In the genomic region with DNA sequence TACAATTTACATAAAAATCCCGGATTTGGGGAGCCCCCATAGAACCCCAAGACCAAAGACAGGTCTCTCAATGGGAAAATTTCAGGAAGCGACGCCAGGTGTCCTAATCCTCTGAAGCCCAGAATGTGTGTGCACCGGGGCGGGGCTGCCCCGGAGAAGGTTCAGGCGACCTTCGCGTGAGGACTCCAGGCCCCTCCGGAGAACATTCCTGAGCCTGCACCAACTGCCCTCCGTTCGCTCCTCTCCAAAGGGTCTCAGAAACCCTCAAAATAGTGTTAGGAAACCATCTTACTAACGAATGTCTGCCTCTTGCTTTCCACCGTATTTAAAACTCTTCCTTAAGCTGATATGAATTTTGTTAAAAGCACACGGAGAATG, we compare ENCODE assay signal across 14 cellular contexts.
A peak's percentile ranks its signal among the peaks of the same experiment; 100 is the strongest.
DNase-seq lines count a peak whose midpoint lies in the region; ATAC-seq and TF ChIP-seq lines count a peak whose summit lies in the region.
"Had no signal": no experiment of that assay in that cellular context is flagged by ENCODE, and none has a peak within 500 bp of the region (broad histone marks: within the 10 kb centered on the region; RNA-seq: fewer than 3 reads in every experiment).

No MANE protein-coding gene starts in this region.

- CTCF ChIA-PET in activated CD4-positive, alpha-beta memory T cell treated with anti-CD3 and anti-CD28 coated beads, Interleukin-2, amount 10 ng/mL, durations not matched to agents 7 days and 5 days (lab: Charles Lee): no interaction called here

- POLR2A ChIA-PET in activated CD4-positive, alpha-beta memory T cell treated with anti-CD3 and anti-CD28 coated beads, Interleukin-2, amount 10 ng/mL, durations not matched to agents 7 days and 5 days (lab: Charles Lee): interaction anchor here (2.8 to 3.3 kb wide), 2 partner anchors 13 to 77 kb away, joined by 6 to 13 read pairs; no protein-coding TSS in a partner anchor

- no peaks in the 10 kb centered on the region for H3K9me3 Mint-ChIP-seq in activated CD4-positive, alpha-beta memory T cell treated with anti-CD3 and anti-CD28 coated beads, Interleukin-2, amount 10 ng/mL, durations not matched to agents 7 days and 5 days
- H3K9me3 Mint-ChIP-seq: CD4-positive, alpha-beta memory T cell had no signal

- no peak overlapping the region for H3K27ac Mint-ChIP-seq in activated CD4-positive, alpha-beta memory T cell treated with anti-CD3 and anti-CD28 coated beads, Interleukin-2, amount 10 ng/mL, durations not matched to agents 7 days and 5 days
- H3K27ac Mint-ChIP-seq: CD4-positive, alpha-beta memory T cell had no signal

- H3K27me3 Mint-ChIP-seq in activated CD4-positive, alpha-beta memory T cell treated with anti-CD3 and anti-CD28 coated beads, Interleukin-2, amount 10 ng/mL, durations not matched to agents 7 days and 5 days: no peaks in the 10 kb centered on the region

- no peak for ATAC-seq in HG03196 (IDR thresholded peaks at IDR 0.05; ENCODE audit: unreplicated experiment)

- H3K4me3 Mint-ChIP-seq in activated CD4-positive, alpha-beta memory T cell treated with anti-CD3 and anti-CD28 coated beads, Interleukin-2, amount 10 ng/mL, durations not matched to agents 7 days and 5 days: no peak overlapping the region
- H3K4me3 Mint-ChIP-seq: CD4-positive, alpha-beta memory T cell; H9 had no signal

- 89 to 95% (median 91%) methylated on average over 15 of the region's 15 CpGs for WGBS in spleen, 5 donors

- H3K36me3 Mint-ChIP-seq in activated CD4-positive, alpha-beta memory T cell treated with anti-CD3 and anti-CD28 coated beads, Interleukin-2, amount 10 ng/mL, durations not matched to agents 7 days and 5 days (ENCODE audit: low read depth): no peaks in the 10 kb centered on the region
- H3K36me3 Mint-ChIP-seq: CD4-positive, alpha-beta memory T cell had no signal

- intact Hi-C loops in cardiac septum (cut with DNase I): no loop called here
- intact Hi-C loops in spleen (cut with DNase I; ENCODE audit: low total_unique reads): no loop called here

- no peak for TF ChIP-seq POLR2A in spleen (IDR thresholded peaks at IDR 0.05)

- H3K27ac ChIP-seq in right atrium auricular region (no peak overlapping the region), spleen (no peak overlapping the region)

- H3K9me3 ChIP-seq in right atrium auricular region (no peaks in the 10 kb centered on the region), spleen (no peaks in the 10 kb centered on the region)
- H3K9me3 ChIP-seq: Caco-2 had no signal

- H3K27me3 ChIP-seq in right atrium auricular region: no peaks in the 10 kb centered on the region
- H3K27me3 ChIP-seq in H7 (ENCODE audit: control insufficient read depth, insufficient read depth, low read length): no peaks in the 10 kb centered on the region
- peaks cover 0 to 35% (median 5%) of the 10 kb centered on the region in 7 donors for H3K27me3 ChIP-seq in spleen (replicated peaks in 1 of 7)

- peaks cover 20% of the 10 kb centered on the region for H3K4me1 Mint-ChIP-seq in activated CD4-positive, alpha-beta memory T cell treated with anti-CD3 and anti-CD28 coated beads, Interleukin-2, amount 10 ng/mL, durations not matched to agents 7 days and 5 days
- H3K4me1 Mint-ChIP-seq: CD4-positive, alpha-beta memory T cell had no signal

- peak; percentile 54 for DNase-seq in cardiac septum (ENCODE audit: low spot score)
- DNase-seq in right atrium auricular region (ENCODE audit: low spot score): no peak
- DNase-seq in H7: peak; percentile 58
- peak; percentile 41 for DNase-seq in mesenteric fat pad (ENCODE audit: low spot score)
- DNase-seq in spleen: peak; percentile 33
- no peak for DNase-seq in activated CD4-positive, alpha-beta memory T cell treated with anti-CD3 and anti-CD28 coated beads, Interleukin-2, amount 10 ng/mL, durations not matched to agents 7 days and 5 days
- no peak for DNase-seq in epidermal melanocyte (ENCODE audit: insufficient read length, low spot score)
- DNase-seq: C1 segment of cervical spinal cord; Caco-2; CD4-positive, alpha-beta memory T cell; DMS153; DND-41; H9 had no signal

- TF ChIP-seq CTCF in right atrium auricular region (IDR thresholded peaks at IDR 0.05) (no peak), spleen (IDR thresholded peaks at IDR 0.05 in 8 of 11, conservative IDR thresholded peaks at IDR 0.05 in 3 of 11) (no peak)

- no peaks in the 10 kb centered on the region for H3K36me3 ChIP-seq in right atrium auricular region
- no peaks in the 10 kb centered on the region for H3K36me3 ChIP-seq in H7 (replicated peaks; ENCODE audit: control insufficient read depth, insufficient read depth, low read length)
- H3K36me3 ChIP-seq in spleen: no peaks in the 10 kb centered on the region

- H3K4me1 ChIP-seq in right atrium auricular region: no peaks in the 10 kb centered on the region
- peaks cover 0 to 6% (median 0%) of the 10 kb centered on the region in 6 donors for H3K4me1 ChIP-seq in spleen

- no peak overlapping the region for H3K4me3 ChIP-seq in right atrium auricular region
- no peak overlapping the region for H3K4me3 ChIP-seq in H7 (ENCODE audit: insufficient read depth, low read depth, low read length)
- no peak overlapping the region for H3K4me3 ChIP-seq in spleen

Comparison
In these comparisons a context has a peak if more than half of its experiments do, and no peak if none do; other contexts are left out.
1. DNase-seq: peak in cardiac septum (single experiment), H7 (single experiment), mesenteric fat pad (single experiment) and spleen (single experiment); none in right atrium auricular region (single experiment), activated CD4-positive, alpha-beta memory T cell treated with anti-CD3 and anti-CD28 coated beads, Interleukin-2, amount 10 ng/mL, durations not matched to agents 7 days and 5 days (single experiment) and epidermal melanocyte (single experiment).